In the genomic region with DNA sequence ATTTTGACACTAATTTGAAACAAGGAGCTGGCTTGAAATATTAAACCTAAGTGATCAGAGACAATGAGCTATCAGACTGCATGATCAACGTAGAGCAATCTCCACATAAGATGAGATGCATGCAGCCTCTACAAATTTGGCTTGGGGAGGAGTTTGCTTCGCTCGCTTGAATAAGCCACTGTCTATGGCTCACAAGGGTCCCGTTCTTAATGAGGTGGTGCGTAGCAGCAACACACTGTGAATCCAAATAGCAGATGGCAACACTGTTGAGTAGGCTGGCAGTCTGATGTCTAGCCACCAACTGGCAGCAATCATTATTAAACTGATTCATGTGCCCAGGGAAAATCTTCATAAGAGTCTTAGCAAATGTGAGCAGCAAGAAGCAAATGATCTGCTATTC, we compare ENCODE assay signal across 23 cellular contexts.
"Had no signal": no experiment of that assay in that cellular context is flagged by ENCODE, and none has a peak within 500 bp of the region (broad histone marks: within the 10 kb centered on the region; RNA-seq: fewer than 3 reads in every experiment).

No MANE protein-coding gene starts in this region.

- H3K27me3 ChIP-seq: hepatocyte, left lung, right atrium auricular region, spleen, thyroid gland, upper lobe of right lung had no signal

- H3K4me2 ChIP-seq: hepatocyte had no signal

- H3K9me3 ChIP-seq: left lung, prostate gland, right atrium auricular region, spleen, thyroid gland, upper lobe of right lung had no signal

- H3K79me2 ChIP-seq: hepatocyte had no signal

- H3K27ac ChIP-seq: hepatocyte, left lung, prostate gland, right atrium auricular region, spleen, thyroid gland, upper lobe of right lung had no signal

- H3K36me3 ChIP-seq: left lung, prostate gland, thyroid gland had no signal

- H2AFZ ChIP-seq: hepatocyte had no signal

- DNase-seq: activated naive CD4-positive, alpha-beta T cell treated with Interleukin-2 at 50 U/mL for 16 hours; activated naive CD8-positive, alpha-beta T cell treated with anti-CD3 and anti-CD28 coated beads for 36 hours; activated T-cell treated with anti-CD3 and anti-CD28 coated beads, Interleukin-2, amount 50 U/mL, for 1 hour; central memory CD4-positive, alpha-beta T cell; effector memory CD8-positive, alpha-beta T cell; foreskin melanocyte; glutamatergic neuron; kidney glomerular epithelial cell; left lung; natural killer cell; spleen; stimulated activated CD4-positive, alpha-beta T cell treated with anti-CD3 and anti-CD28 coated beads, Interleukin-4, amount 100 ng/mL, for 1 hour; stimulated activated naive CD4-positive, alpha-beta T cell; T-helper 9 cell; thyroid gland; upper lobe of right lung had no signal

- H3K4me3 ChIP-seq: hepatocyte, left lung, lung, prostate gland, right atrium auricular region, spleen, thyroid gland, upper lobe of right lung had no signal

- ATAC-seq: activated T-helper 17 cell treated with anti-CD3 and anti-CD28 coated beads, Interleukin-2, amount 50 U/mL, for 72 hours; effector memory CD8-positive, alpha-beta T cell; esophagus mucosa; left lung; natural killer cell; upper lobe of right lung; WTC11 had no signal

- H3K4me1 ChIP-seq: left lung, prostate gland, right atrium auricular region, spleen, thyroid gland, upper lobe of right lung had no signal
